8 cellular contexts compared by ENCODE assay signal in the genomic region with DNA sequence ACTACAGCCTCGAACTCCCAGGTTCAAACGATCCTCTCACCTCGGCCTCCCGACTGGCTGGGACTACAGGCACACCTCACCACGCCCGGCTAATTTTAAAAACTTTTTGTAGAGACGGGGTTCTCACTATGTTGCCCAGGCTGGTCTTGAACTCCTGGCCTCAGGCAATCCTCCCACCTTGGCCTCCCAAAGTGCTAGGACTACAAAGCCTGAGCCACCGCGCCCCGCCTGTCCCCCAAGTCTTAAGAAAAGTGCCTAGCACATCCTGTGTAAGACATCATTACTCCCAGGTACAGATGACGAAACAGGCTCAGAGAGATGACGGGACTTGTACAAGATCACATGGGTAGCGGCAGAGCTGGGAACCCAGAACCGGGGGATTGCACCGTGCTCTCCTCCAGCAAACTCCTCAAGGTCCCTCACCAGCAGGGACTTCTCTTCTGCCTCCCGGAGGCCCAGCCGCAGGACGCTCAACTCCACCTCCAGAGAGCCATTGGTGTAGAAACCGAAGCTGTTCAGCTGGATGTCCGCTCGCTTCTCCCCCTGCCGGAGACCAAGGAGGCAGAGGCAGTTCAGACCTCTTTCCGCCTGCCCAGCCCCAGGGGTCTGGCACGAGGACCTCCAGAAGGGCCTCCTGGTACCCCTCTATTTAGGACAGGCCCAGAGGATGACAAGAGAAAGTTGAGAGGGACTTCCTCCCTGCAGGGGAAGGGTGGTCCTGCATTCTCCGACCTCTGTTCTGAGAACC. TPM values are rescaled to one million over a fixed set of nuclear protein-coding genes. Genes with fewer than 3 reads are reported as not detected.
DNase-seq lines count a peak whose midpoint lies in the region; ATAC-seq and TF ChIP-seq lines count a peak whose summit lies in the region.

No MANE protein-coding gene starts in this region.

- CTCF ChIA-PET in activated CD4-positive, alpha-beta memory T cell treated with anti-CD3 and anti-CD28 coated beads for 36 hours (lab: Charles Lee) = interaction anchor here (0.7 to 7.0 kb wide), 17 partner anchors 21 to 219 kb away, joined by 3 to 106 read pairs (median 4); a partner anchor contains a TSS

- peak; percentile 62 for TF ChIP-seq CTCF in lower lobe of right lung (IDR thresholded peaks at IDR 0.05)

- peaks cover 30% of the 10 kb centered on the region for H3K4me1 Mint-ChIP-seq in activated CD4-positive, alpha-beta memory T cell treated with anti-CD3 and anti-CD28 coated beads for 36 hours (ENCODE audit: low read depth)

- H3K27me3 Mint-ChIP-seq in activated CD4-positive, alpha-beta memory T cell treated with anti-CD3 and anti-CD28 coated beads for 36 hours = no peaks in the 10 kb centered on the region

- intact Hi-C loops in activated CD4-positive, alpha-beta memory T cell treated with anti-CD3 and anti-CD28 coated beads for 36 hours (cut with micrococcal nuclease) = loop anchor here (1.0 to 10.0 kb wide), 6 partner anchors 62 to 362 kb away; a partner anchor contains a TSS
- intact Hi-C loops in lower lobe of right lung (cut with DNase I) = no loop called here

- H3K27ac ChIP-seq in lower lobe of right lung = peak overlapping the region; percentile 94

- DNase-seq in A172 (ENCODE audit: low spot score) (peak; percentile 84), NCI-H510A treated with DMSO at 0.1 percent for 48 hours (lab: John Stamatoyannopoulos, UW) (peak; percentile 73), lower lobe of right lung (peak; percentile 87)
- peak; percentile 81 for DNase-seq in activated CD4-positive, alpha-beta memory T cell treated with anti-CD3 and anti-CD28 coated beads for 36 hours
- peak; percentile 48 for DNase-seq in effector CD4-positive, alpha-beta T cell
- peak; percentile 35 to 47 (median 36) for DNase-seq in stimulated activated CD4-positive, alpha-beta T cell treated with anti-CD3 and anti-CD28 coated beads, TNF-alpha, amount 100 ng/mL, for 1 hour (ENCODE audit: low read depth in 3 of 3, low spot score in 1 of 3)

- POLR2A ChIA-PET in activated CD4-positive, alpha-beta memory T cell treated with anti-CD3 and anti-CD28 coated beads for 36 hours (lab: Charles Lee) = interaction anchor here (0.5 to 3.6 kb wide), 8 partner anchors 36 to 127 kb away, joined by 3 to 27 read pairs (median 4); a partner anchor contains a TSS

- peaks cover 22% of the 10 kb centered on the region for H3K36me3 Mint-ChIP-seq in activated CD4-positive, alpha-beta memory T cell treated with anti-CD3 and anti-CD28 coated beads for 36 hours

- peak overlapping the region; percentile 98 for H3K4me3 Mint-ChIP-seq in activated CD4-positive, alpha-beta memory T cell treated with anti-CD3 and anti-CD28 coated beads for 36 hours

- no peaks in the 10 kb centered on the region for H3K9me3 ChIP-seq in lower lobe of right lung

- H3K4me1 ChIP-seq in lower lobe of right lung = peaks cover 40% of the 10 kb centered on the region

- H3K36me3 ChIP-seq in lower lobe of right lung = peaks cover 27% of the 10 kb centered on the region

- no peaks in the 10 kb centered on the region for H3K9me3 Mint-ChIP-seq in activated CD4-positive, alpha-beta memory T cell treated with anti-CD3 and anti-CD28 coated beads for 36 hours

- peak; percentile 26 to 28 for ATAC-seq in lower lobe of right lung
- ATAC-seq in HG03520 (IDR thresholded peaks at IDR 0.05; ENCODE audit: unreplicated experiment) = no peak

- peak; percentile 46 for TF ChIP-seq POLR2A in GM18526 (IDR thresholded peaks at IDR 0.05; ENCODE audit: extremely low read depth, insufficient read length)

- peak overlapping the region; percentile 74 for H3K4me3 ChIP-seq in lower lobe of right lung

- H3K27ac Mint-ChIP-seq in activated CD4-positive, alpha-beta memory T cell treated with anti-CD3 and anti-CD28 coated beads for 36 hours = peak overlapping the region; percentile 98

- H3K27me3 ChIP-seq in lower lobe of right lung (ENCODE audit: low read depth) = no peaks in the 10 kb centered on the region

RNA-seq across cellular contexts. Expression of a gene that starts 1.0 kb away (rescaled TPM):
- 57.8 and 62.3 TPM in 2 replicates for total RNA-seq in A172 (2014; rRNA removed; shearing (Covaris generic))
- total RNA-seq in activated CD4-positive, alpha-beta memory T cell treated with anti-CD3 and anti-CD28 coated beads for 36 hours = 10 to 100 TPM; 72.1 to 75.4 TPM
- total RNA-seq in lower lobe of right lung = 87.0 TPM

RNA-seq across cellular contexts. Expression of a gene that starts 3.1 kb away (rescaled TPM):
- 56.2 and 58.3 TPM in 2 replicates for total RNA-seq in A172 (2014; rRNA removed; shearing (Covaris generic))
- total RNA-seq in activated CD4-positive, alpha-beta memory T cell treated with anti-CD3 and anti-CD28 coated beads for 36 hours = 10 to 100 TPM; 55.9 to 56.2 TPM
- 65.8 TPM for total RNA-seq in lower lobe of right lung

RNA-seq across cellular contexts. Expression of a gene that starts 15.9 kb away (rescaled TPM):
- 0.47 and 1.9 TPM in 2 replicates for total RNA-seq in A172 (2014; rRNA removed; shearing (Covaris generic))
- 1 to 10 TPM; 1.2 to 2.4 TPM for total RNA-seq in activated CD4-positive, alpha-beta memory T cell treated with anti-CD3 and anti-CD28 coated beads for 36 hours
- 1,321 TPM for total RNA-seq in lower lobe of right lung

RNA-seq across cellular contexts. Expression of a gene that starts 30.9 kb away (rescaled TPM):
- not detected in 2 replicates for total RNA-seq in A172 (2014; rRNA removed; shearing (Covaris generic))
- 10 to 100 TPM; 17.1 to 18.2 TPM for total RNA-seq in activated CD4-positive, alpha-beta memory T cell treated with anti-CD3 and anti-CD28 coated beads for 36 hours
- 21.2 TPM for total RNA-seq in lower lobe of right lung

RNA-seq across cellular contexts. Expression of a gene that starts 36.2 kb away (rescaled TPM):
- total RNA-seq in A172 (2014; rRNA removed; shearing (Covaris generic)) = 0.14 TPM in 1 of 2 replicates, not detected in the other
- 10 to 100 TPM; 77.9 to 84.5 TPM for total RNA-seq in activated CD4-positive, alpha-beta memory T cell treated with anti-CD3 and anti-CD28 coated beads for 36 hours
- 36.2 TPM for total RNA-seq in lower lobe of right lung

Comparison
In these comparisons a context has a peak if more than half of its experiments do, and no peak if none do; other contexts are left out.
1. DNase-seq: peak in every context shown above with its lines; median percentile 87 in lower lobe of right lung; 84 in A172; 81 in activated CD4-positive, alpha-beta memory T cell treated with anti-CD3 and anti-CD28 coated beads for 36 hours; 73 in NCI-H510A treated with DMSO at 0.1 percent for 48 hours; 48 in effector CD4-positive, alpha-beta T cell; 36 in stimulated activated CD4-positive, alpha-beta T cell treated with anti-CD3 and anti-CD28 coated beads, TNF-alpha, amount 100 ng/mL, for 1 hour.
2. RNA of a gene that starts 15.9 kb away (total RNA-seq): 1,321 TPM in lower lobe of right lung (single experiment); 1.2 to 2.4 TPM in activated CD4-positive, alpha-beta memory T cell treated with anti-CD3 and anti-CD28 coated beads for 36 hours and 0.47 to 1.9 TPM in A172; every median in the first group is over 100 times any median in the second.